20 cellular contexts compared by ENCODE assay signal in genomic region chr3:76353683-76354082, GRCh38.
A peak's percentile ranks its signal among the peaks of the same experiment; 100 is the strongest.
DNase-seq lines count a peak whose midpoint lies in the region; FAIRE-seq and TF ChIP-seq lines count a peak whose summit lies in the region.
"Had no signal": no experiment of that assay in that cellular context is flagged by ENCODE, and none has a peak within 500 bp of the region (broad histone marks: within the 10 kb centered on the region; RNA-seq: fewer than 3 reads in every experiment).

No MANE protein-coding gene starts in this region.

- no peaks in the 10 kb centered on the region for H3K9me3 Mint-ChIP-seq in endodermal cell
- H3K9me3 Mint-ChIP-seq in neural progenitor cell = no peaks in the 10 kb centered on the region
- H3K9me3 Mint-ChIP-seq: CD14-positive monocyte had no signal

- H3K27me3 Mint-ChIP-seq in endodermal cell (ENCODE audit: insufficient read depth) = no peaks in the 10 kb centered on the region
- no peaks in the 10 kb centered on the region for H3K27me3 Mint-ChIP-seq in neural progenitor cell (ENCODE audit: insufficient read depth, low read depth)
- H3K27me3 Mint-ChIP-seq: CD4-positive, alpha-beta memory T cell; IgD-negative memory B cell had no signal

- no peaks in the 10 kb centered on the region for H3K9me3 ChIP-seq in ES-I3 (ENCODE audit: control insufficient read depth, insufficient read depth, low read length)
- no peaks in the 10 kb centered on the region for H3K9me3 ChIP-seq in HUES6 (ENCODE audit: control insufficient read depth, insufficient read depth, low read depth, low read length)
- no peaks in the 10 kb centered on the region for H3K9me3 ChIP-seq in endodermal cell (ENCODE audit: control insufficient read depth, low read length)
- no peaks in the 10 kb centered on the region for H3K9me3 ChIP-seq in neural progenitor cell (ENCODE audit: low read depth)
- H3K9me3 ChIP-seq in kidney (ENCODE audit: control insufficient read depth in 1 of 2, low read length in 2 of 2) = no peaks in the 10 kb centered on the region

- H3K27ac ChIP-seq in HUES6 (ENCODE audit: low read depth, low read length) (no peak overlapping the region), endodermal cell (ENCODE audit: low read depth, low read length) (no peak overlapping the region), neural progenitor cell (no peak overlapping the region), kidney (ENCODE audit: low read depth in 2 of 2, low read length in 2 of 2) (no peak overlapping the region)
- H3K27ac ChIP-seq: 22Rv1, A549, BLaER1 had no signal

- H3K27ac Mint-ChIP-seq in endodermal cell = peak overlapping the region; percentile 35
- H3K27ac Mint-ChIP-seq in neural progenitor cell = no peak overlapping the region
- H3K27ac Mint-ChIP-seq: CD14-positive monocyte; CD4-positive, alpha-beta memory T cell; IgD-negative memory B cell had no signal

- no peaks in the 10 kb centered on the region for H3K27me3 ChIP-seq in HUES6 (ENCODE audit: control insufficient read depth, insufficient read depth, low read length)
- H3K27me3 ChIP-seq in endodermal cell (ENCODE audit: control insufficient read depth, insufficient read depth, low read length, poor library complexity, severe bottlenecking) = no peaks in the 10 kb centered on the region
- no peaks in the 10 kb centered on the region for H3K27me3 ChIP-seq in neural progenitor cell
- H3K27me3 ChIP-seq: BLaER1 had no signal

- H3K4me3 ChIP-seq in HUES6 (ENCODE audit: low read depth, low read length) (peak overlapping the region; percentile 26), endodermal cell (ENCODE audit: low read length) (no peak overlapping the region), neural progenitor cell (no peak overlapping the region), kidney (ENCODE audit: low read length in 2 of 2) (no peak overlapping the region)
- H3K4me3 ChIP-seq: A549, BLaER1 had no signal

- TF ChIP-seq CTCF in endodermal cell (conservative IDR thresholded peaks at IDR 0.05) = no peak
- TF ChIP-seq CTCF in neural progenitor cell (IDR thresholded peaks at IDR 0.05) = no peak
- TF ChIP-seq CTCF in kidney (IDR thresholded peaks at IDR 0.05; ENCODE audit: borderline replicate concordance, extremely low read depth, insufficient read depth) = no peak

- H3K36me3 Mint-ChIP-seq in endodermal cell (ENCODE audit: low read depth) = no peaks in the 10 kb centered on the region
- H3K36me3 Mint-ChIP-seq in neural progenitor cell = no peaks in the 10 kb centered on the region
- H3K36me3 Mint-ChIP-seq: CD14-positive monocyte; CD4-positive, alpha-beta memory T cell; IgD-negative memory B cell had no signal

- H3K9ac ChIP-seq in ES-I3 (ENCODE audit: low read depth, low read length) (peak overlapping the region; percentile 3; the same call in 1 of the 2 replicates), HUES6 (ENCODE audit: low read length) (no peak overlapping the region), endodermal cell (ENCODE audit: extremely low read depth, low read length, poor library complexity, severe bottlenecking) (no peak overlapping the region), neural progenitor cell (no peak overlapping the region), kidney (ENCODE audit: low read length in 2 of 2) (no peak overlapping the region)
- H3K9ac ChIP-seq: BLaER1 had no signal

- DNase-seq in endodermal cell (no peak), neural progenitor cell (ENCODE audit: low spot score) (no peak), kidney (no peak), iPS-NIHi7 (ENCODE audit: extremely low spot score) (no peak), NOMO-1 treated with DMSO at 0.1 percent for 48 hours (lab: John Stamatoyannopoulos, UW; ENCODE audit: unreplicated experiment) (no peak)
- DNase-seq: AML-193; Calu3; CD4-positive, alpha-beta memory T cell; DMS79 treated with DMSO at 0.1 percent for 48 hours; HCEC 1CT; Karpas-422; KBM-7 had no signal

- WGBS in endodermal cell (ENCODE audit: insufficient coverage in 1 of 2, insufficient read length in 1 of 2), 2 experiments = 21 to 40% methylated on average over 6 to 9 of the region's 9 CpGs

- no peak overlapping the region for H3K4me2 ChIP-seq in neural progenitor cell
- H3K4me2 ChIP-seq: A549, BLaER1 had no signal

- H3K4me3 Mint-ChIP-seq in endodermal cell = no peak overlapping the region
- no peak overlapping the region for H3K4me3 Mint-ChIP-seq in neural progenitor cell
- H3K4me3 Mint-ChIP-seq: CD14-positive monocyte; CD4-positive, alpha-beta memory T cell; IgD-negative memory B cell had no signal

- H4K20me1 ChIP-seq in neural progenitor cell (ENCODE audit: low read depth) = no peaks in the 10 kb centered on the region
- H4K20me1 ChIP-seq: BLaER1 had no signal

- no peak for FAIRE-seq in kidney (lab: Jason Lieb, UNC)
- FAIRE-seq: A549, HepG2 had no signal

- peaks cover 21% of the 10 kb centered on the region for H3K4me1 ChIP-seq in ES-I3 (ENCODE audit: insufficient read depth, low read length)
- H3K4me1 ChIP-seq in HUES6 (ENCODE audit: control insufficient read depth, insufficient read depth, low read length) = peaks cover 24% of the 10 kb centered on the region
- no peaks in the 10 kb centered on the region for H3K4me1 ChIP-seq in endodermal cell (ENCODE audit: control insufficient read depth, insufficient read depth, low read length)
- peaks cover 4% of the 10 kb centered on the region for H3K4me1 ChIP-seq in neural progenitor cell
- H3K4me1 ChIP-seq in kidney (ENCODE audit: control insufficient read depth in 1 of 2, insufficient read depth in 1 of 2, low read depth in 1 of 2, low read length in 2 of 2) = no peaks in the 10 kb centered on the region
- H3K4me1 ChIP-seq: A549 had no signal

- H3K79me2 ChIP-seq in neural progenitor cell (ENCODE audit: low read depth) = no peaks in the 10 kb centered on the region

- intact Hi-C loops in kidney (cut with DNase I) = no loop called here

- H3F3A ChIP-seq in neural progenitor cell (ENCODE audit: low read depth) = no peaks in the 10 kb centered on the region

- peak overlapping the region; percentile 98 for H2AFZ ChIP-seq in neural progenitor cell (replicated peaks)

- H3K4me1 Mint-ChIP-seq in endodermal cell (peaks cover 14% of the 10 kb centered on the region), neural progenitor cell (no peaks in the 10 kb centered on the region)
- H3K4me1 Mint-ChIP-seq: CD14-positive monocyte; CD4-positive, alpha-beta memory T cell; IgD-negative memory B cell had no signal

- H3K36me3 ChIP-seq in ES-I3 (ENCODE audit: insufficient read depth, low read length) (no peaks in the 10 kb centered on the region), HUES6 (ENCODE audit: control insufficient read depth, insufficient read depth, low read length) (no peaks in the 10 kb centered on the region), endodermal cell (ENCODE audit: control insufficient read depth, insufficient read depth, low read length) (no peaks in the 10 kb centered on the region), neural progenitor cell (no peaks in the 10 kb centered on the region), kidney (ENCODE audit: control insufficient read depth in 1 of 2, insufficient read depth in 2 of 2, low read length in 2 of 2) (no peaks in the 10 kb centered on the region)
- H3K36me3 ChIP-seq: BLaER1 had no signal
